ENCODE assay signal across 9 cellular contexts in the genomic region with DNA sequence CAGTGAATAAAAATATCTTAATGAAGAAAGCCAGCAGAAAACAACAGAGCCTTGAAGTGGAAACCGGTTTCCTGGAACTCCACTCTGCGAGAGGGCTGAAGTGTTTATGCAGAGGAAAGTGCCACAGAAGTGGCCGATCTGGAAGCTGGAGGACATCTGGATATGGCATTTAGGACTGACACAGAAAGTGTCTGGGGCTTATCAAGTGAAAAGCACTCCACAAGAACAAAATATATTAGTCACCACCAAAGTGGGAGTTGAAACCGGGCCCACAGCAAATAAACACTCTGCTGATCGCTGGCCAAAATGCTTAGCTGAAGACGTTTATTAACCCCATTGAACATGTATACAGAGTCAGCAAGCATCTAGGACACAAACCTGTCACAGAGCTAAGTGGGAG. TPM values are rescaled to one million over a fixed set of nuclear protein-coding genes. Genes with fewer than 3 reads are reported as not detected.
DNase-seq lines count a peak whose midpoint lies in the region; TF ChIP-seq lines count a peak whose summit lies in the region.
"Had no signal": no experiment of that assay in that cellular context is flagged by ENCODE, and none has a peak within 500 bp of the region (broad histone marks: within the 10 kb centered on the region; RNA-seq: fewer than 3 reads in every experiment).

No MANE protein-coding gene starts in this region.

- peak overlapping the region; percentile 56 for H2AFZ ChIP-seq in parathyroid adenoma

- H3K27me3 ChIP-seq in parathyroid adenoma (ENCODE audit: control insufficient read depth, insufficient read depth, low read length) (no peaks in the 10 kb centered on the region), dorsolateral prefrontal cortex (no peaks in the 10 kb centered on the region)

- H3K36me3 ChIP-seq in parathyroid adenoma (ENCODE audit: control insufficient read depth, insufficient read depth, low read length): no peaks in the 10 kb centered on the region

- H3K79me2 ChIP-seq in parathyroid adenoma: peaks cover 2% of the 10 kb centered on the region

- peaks cover 24 to 28% of the 10 kb centered on the region in 2 donors for H3K36me3 Mint-ChIP-seq in CD14-positive monocyte

- DNase-seq in DMS153 treated with DMSO at 0.1 percent for 48 hours (lab: John Stamatoyannopoulos, UW; ENCODE audit: unreplicated experiment) (peak; percentile 85), NCI-H446 treated with DMSO at 0.1 percent for 48 hours (lab: John Stamatoyannopoulos, UW) (peak; percentile 65), epithelial cell of esophagus (ENCODE audit: low read depth) (peak; percentile 36), CD14-positive monocyte (ENCODE audit: low spot score) (no peak), posterior vena cava (ENCODE audit: low spot score) (no peak), dorsolateral prefrontal cortex (no peak), Kasumi-1 (lab: John Stamatoyannopoulos, UW) (no peak)
- DNase-seq: NCI-H1436 had no signal

- H3K4me3 ChIP-seq in epithelial cell of esophagus (ENCODE audit: low read length) (no peak overlapping the region), parathyroid adenoma (ENCODE audit: low read depth, low read length) (no peak overlapping the region), dorsolateral prefrontal cortex (no peak overlapping the region)

- TF ChIP-seq CTCF in epithelial cell of esophagus (IDR thresholded peaks at IDR 0.05; ENCODE audit: insufficient read depth, low read depth, low read length, missing control alignments) (no peak), parathyroid adenoma (IDR thresholded peaks at IDR 0.05) (no peak), CD14-positive monocyte (IDR thresholded peaks at IDR 0.05) (no peak), dorsolateral prefrontal cortex (IDR thresholded peaks at IDR 0.05 in 54 of 56, conservative IDR thresholded peaks at IDR 0.05 in 2 of 56; ENCODE audit: low read depth in 1 of 56, partially characterized antibody in 56 of 56) (no peak)

- no peak overlapping the region for H3K4me2 ChIP-seq in parathyroid adenoma (ENCODE audit: low read length)

- peaks cover 78% of the 10 kb centered on the region for H3K4me1 Mint-ChIP-seq in CD14-positive monocyte

- peak overlapping the region in 2 of 7 donors; percentile 5 to 53 for H3K27ac Mint-ChIP-seq in CD14-positive monocyte

- H3K4me3 Mint-ChIP-seq in CD14-positive monocyte: no peak overlapping the region

- peaks cover 0 to 3% (median 0%) of the 10 kb centered on the region in 7 donors for H3K9me3 Mint-ChIP-seq in CD14-positive monocyte

- intact Hi-C loops in CD14-positive monocyte (cut with micrococcal nuclease) (no loop called here), posterior vena cava (cut with DNase I) (no loop called here), dorsolateral prefrontal cortex (cut with DNase I) (no loop called here)

- no peak overlapping the region for H3K9ac ChIP-seq in parathyroid adenoma

- H3K27me3 Mint-ChIP-seq in CD14-positive monocyte (ENCODE audit: low read depth in 3 of 3): no peaks in the 10 kb centered on the region

- no peaks in the 10 kb centered on the region for H3K9me3 ChIP-seq in parathyroid adenoma (ENCODE audit: control insufficient read depth, low read length)

- H3K27ac ChIP-seq in parathyroid adenoma (peak overlapping the region; percentile 76), dorsolateral prefrontal cortex (peak overlapping the region in 28 of 59 donors; percentile 13 to 85 (median 58))

- H3K4me1 ChIP-seq in parathyroid adenoma: peaks cover 35% of the 10 kb centered on the region

RNA-seq across cellular contexts. Expression of gene NOD1, which starts 7.8 kb away (rescaled TPM):
- polyA plus RNA-seq in CD14-positive monocyte: 1 to 10 TPM; 2.8 to 4.6 TPM
- 10 to 100 TPM; 16.6 to 18.0 TPM for total RNA-seq in posterior vena cava
- 10 to 100 TPM in 8 of 120 experiments, 1 to 10 TPM in 112; 2.5 to 12.4 (median 5.4) TPM for total RNA-seq in dorsolateral prefrontal cortex

RNA-seq across cellular contexts. Expression of gene GGCT, which starts 33.8 kb away (rescaled TPM):
- polyA plus RNA-seq in CD14-positive monocyte: 10 to 100 TPM; 10.7 to 18.1 TPM
- 10 to 100 TPM; 19.9 to 22.5 TPM for total RNA-seq in posterior vena cava
- total RNA-seq in dorsolateral prefrontal cortex: 10 to 100 TPM; 14.1 to 56.5 (median 30.5) TPM

Comparison
In these comparisons a context has a peak if more than half of its experiments do, and no peak if none do; other contexts are left out.
1. DNase-seq: peak in DMS153 treated with DMSO at 0.1 percent for 48 hours (single experiment), NCI-H446 treated with DMSO at 0.1 percent for 48 hours (single experiment) and epithelial cell of esophagus (single experiment); none in CD14-positive monocyte (single experiment), posterior vena cava (single experiment), dorsolateral prefrontal cortex (0 of 10) and Kasumi-1 (0 of 2).